8 cellular contexts compared by ENCODE assay signal in the genomic region with DNA sequence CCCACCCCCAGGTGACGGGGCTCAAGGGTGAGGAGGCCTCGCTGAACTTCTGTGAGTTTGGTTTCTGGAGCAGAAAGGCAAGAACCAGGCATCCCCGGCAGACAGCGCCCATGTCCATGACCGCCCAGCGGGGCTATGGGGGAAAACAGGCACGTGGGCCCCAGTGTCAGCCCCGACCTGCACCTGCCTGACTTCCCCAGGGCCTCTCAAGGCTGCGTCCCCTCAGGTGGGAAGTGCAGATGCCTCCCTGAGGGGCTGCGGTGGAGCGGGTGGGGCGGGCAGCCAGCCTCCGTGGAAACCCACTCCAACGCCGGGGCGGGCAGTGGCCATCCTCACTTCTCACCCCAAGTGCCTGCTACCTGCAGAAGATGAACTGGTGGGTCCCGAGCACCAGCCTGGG.
"Had no signal": no experiment of that assay in that cellular context is flagged by ENCODE, and none has a peak within 500 bp of the region (broad histone marks: within the 10 kb centered on the region; RNA-seq: fewer than 3 reads in every experiment).

No MANE protein-coding gene starts in this region.

- DNase-seq: GDM1, GF-D8 had no signal

- H3K4me3 ChIP-seq: GM12878 had no signal

- FAIRE-seq: G401.6, GM12878, GM12891, GM12892, GM18507, GM19239 had no signal

- ATAC-seq: GM12878 had no signal
